Comparison of ENCODE assay signal across 19 cellular contexts in the genomic region with DNA sequence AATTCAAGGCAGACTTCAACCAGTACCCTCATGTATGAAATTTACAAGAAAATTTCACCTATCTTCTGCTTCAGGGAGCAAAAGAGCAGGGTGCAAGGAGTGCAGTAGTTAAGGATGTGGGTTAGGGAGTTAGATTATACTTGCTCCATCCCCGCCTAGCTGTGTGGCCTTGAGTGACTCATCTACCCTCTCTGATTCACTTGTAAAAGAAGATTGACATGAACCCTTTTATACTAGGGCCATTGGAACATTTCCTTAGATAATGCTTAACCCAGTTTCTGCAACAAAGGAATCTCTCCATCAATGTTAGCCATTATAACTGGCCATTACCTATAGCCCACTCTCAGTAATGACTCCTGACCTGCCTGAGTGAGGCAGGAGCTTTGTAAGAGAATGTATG. TPM values are rescaled to one million over a fixed set of nuclear protein-coding genes. Genes with fewer than 3 reads are reported as not detected.
"Had no signal": no experiment of that assay in that cellular context is flagged by ENCODE, and none has a peak within 500 bp of the region (broad histone marks: within the 10 kb centered on the region; RNA-seq: fewer than 3 reads in every experiment).

No MANE protein-coding gene starts in this region.

- H3K4me1 ChIP-seq: lower lobe of right lung had no signal

- H3K9me3 ChIP-seq: gastroesophageal sphincter, heart right ventricle, lower lobe of right lung, neutrophil had no signal

- H3K4me3 Mint-ChIP-seq: activated CD4-positive, alpha-beta T cell treated with anti-CD3 and anti-CD28 coated beads, Interleukin-2, amount 10 ng/mL, durations not matched to agents 24 days and 14 days; immature natural killer cell; natural killer cell treated with Interleukin-12 subunit alpha and Interleukin-12 subunit beta and Interleukin-15 and Interleukin-18, amount 100 ng/mL, for 72 hours; type B pancreatic cell had no signal

- H3K4me1 Mint-ChIP-seq: activated CD4-positive, alpha-beta T cell treated with anti-CD3 and anti-CD28 coated beads, Interleukin-2, amount 10 ng/mL, durations not matched to agents 24 days and 14 days; immature natural killer cell had no signal

- H3K36me3 ChIP-seq: gastroesophageal sphincter, heart right ventricle, lower lobe of right lung, neutrophil had no signal

- H3K79me2 ChIP-seq: parathyroid adenoma had no signal

- H3K9ac ChIP-seq: parathyroid adenoma had no signal

- H3K4me3 ChIP-seq: gastroesophageal sphincter, heart right ventricle, lower lobe of right lung had no signal

- H3K9me3 Mint-ChIP-seq: activated CD4-positive, alpha-beta T cell treated with anti-CD3 and anti-CD28 coated beads, Interleukin-2, amount 10 ng/mL, durations not matched to agents 24 days and 14 days; activated naive CD4-positive, alpha-beta T cell treated with anti-CD3 and anti-CD28 coated beads, Interleukin-2, amount 50 U/mL, for 72 hours; immature natural killer cell; natural killer cell treated with Interleukin-12 subunit alpha and Interleukin-12 subunit beta and Interleukin-15 and Interleukin-18, amount 100 ng/mL, for 72 hours; type B pancreatic cell had no signal

- H3K36me3 Mint-ChIP-seq: immature natural killer cell; natural killer cell treated with Interleukin-12 subunit alpha and Interleukin-12 subunit beta and Interleukin-15 and Interleukin-18, amount 100 ng/mL, for 72 hours; type B pancreatic cell had no signal

- H3K27ac ChIP-seq: gastroesophageal sphincter, heart right ventricle, lower lobe of right lung, neutrophil, parathyroid adenoma had no signal

- H2AFZ ChIP-seq: parathyroid adenoma had no signal

- DNase-seq: activated CD4-positive, alpha-beta T cell treated with anti-CD3 and anti-CD28 coated beads, Interleukin-2, amount 10 ng/mL, durations not matched to agents 24 days and 14 days; activated CD8-positive, alpha-beta memory T cell treated with anti-CD3 and anti-CD28 coated beads, Interleukin-2, amount 50 U/mL, for 4 hours; activated gamma-delta T cell; amniotic stem cell; erythroblast; heart right ventricle; immature natural killer cell; lower lobe of right lung; stimulated activated CD4-positive, alpha-beta T cell treated with anti-CD3 and anti-CD28 coated beads, Interleukin-12 subunit alpha, Interleukin-12 subunit beta, amount 100 ng/mL, for 4 hours; stimulated activated CD4-positive, alpha-beta T cell treated with anti-CD3 and anti-CD28 coated beads, Interleukin-2, amount 100 ng/mL, for 24 hours; stimulated activated naive CD4-positive, alpha-beta T cell treated with Interleukin-2 at 50 U/mL for 16 hours; T-helper 1 cell had no signal

- FAIRE-seq: colon had no signal

- H3K27me3 ChIP-seq: gastroesophageal sphincter, heart right ventricle had no signal

- ATAC-seq: activated naive CD4-positive, alpha-beta T cell treated with anti-CD3 and anti-CD28 coated beads, Interleukin-2, amount 50 U/mL, for 72 hours; gastroesophageal sphincter; heart right ventricle; lower lobe of right lung; natural killer cell treated with Interleukin-12 subunit alpha and Interleukin-12 subunit beta and Interleukin-15 and Interleukin-18, amount 100 ng/mL, for 72 hours had no signal

- H3K27ac Mint-ChIP-seq: activated CD4-positive, alpha-beta T cell treated with anti-CD3 and anti-CD28 coated beads, Interleukin-2, amount 10 ng/mL, durations not matched to agents 24 days and 14 days; activated naive CD4-positive, alpha-beta T cell treated with anti-CD3 and anti-CD28 coated beads, Interleukin-2, amount 50 U/mL, for 72 hours; natural killer cell treated with Interleukin-12 subunit alpha and Interleukin-12 subunit beta and Interleukin-15 and Interleukin-18, amount 100 ng/mL, for 72 hours; type B pancreatic cell had no signal

RNA-seq across cellular contexts. Expression of gene HSPA12A, which starts 10.2 kb away (rescaled TPM):
- total RNA-seq: activated CD4-positive, alpha-beta T cell treated with anti-CD3 and anti-CD28 coated beads, Interleukin-2, amount 10 ng/mL, durations not matched to agents 24 days and 14 days had no signal
